ENCODE assay signal across 1 cellular context in the genomic region with DNA sequence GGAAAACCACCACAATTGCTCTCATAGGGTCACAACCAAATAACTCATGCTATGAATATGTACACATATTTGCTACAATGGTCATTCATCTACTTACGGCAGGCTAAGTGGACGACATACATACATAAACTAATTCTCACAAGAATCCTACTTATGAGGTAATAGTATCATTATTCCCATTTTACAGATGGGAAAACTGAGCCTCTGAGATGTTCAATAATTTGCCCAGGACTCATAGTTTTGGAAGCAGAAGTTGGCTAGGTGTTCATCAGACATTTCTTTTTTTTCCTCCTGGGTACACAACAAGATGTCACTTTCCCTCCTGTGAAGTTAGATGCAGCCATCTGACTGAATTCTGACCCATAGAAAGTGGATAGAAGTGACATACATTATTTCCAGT.
TF ChIP-seq lines count a peak whose summit lies in the region.

No MANE protein-coding gene starts in this region.

TF ChIP-seq in HepG2, 621 proteins besides CTCF, POLR2A, EP300 and RAD21:
- no peak for TF ChIP-seq RELA (CRISPR knock-in tag; IDR thresholded peaks at IDR 0.05)
- peak; percentile 58 for TF ChIP-seq ZNF629 (CRISPR knock-in tag; conservative IDR thresholded peaks at IDR 0.05)
